ENCODE assay signal across 8 cellular contexts in the genomic region with DNA sequence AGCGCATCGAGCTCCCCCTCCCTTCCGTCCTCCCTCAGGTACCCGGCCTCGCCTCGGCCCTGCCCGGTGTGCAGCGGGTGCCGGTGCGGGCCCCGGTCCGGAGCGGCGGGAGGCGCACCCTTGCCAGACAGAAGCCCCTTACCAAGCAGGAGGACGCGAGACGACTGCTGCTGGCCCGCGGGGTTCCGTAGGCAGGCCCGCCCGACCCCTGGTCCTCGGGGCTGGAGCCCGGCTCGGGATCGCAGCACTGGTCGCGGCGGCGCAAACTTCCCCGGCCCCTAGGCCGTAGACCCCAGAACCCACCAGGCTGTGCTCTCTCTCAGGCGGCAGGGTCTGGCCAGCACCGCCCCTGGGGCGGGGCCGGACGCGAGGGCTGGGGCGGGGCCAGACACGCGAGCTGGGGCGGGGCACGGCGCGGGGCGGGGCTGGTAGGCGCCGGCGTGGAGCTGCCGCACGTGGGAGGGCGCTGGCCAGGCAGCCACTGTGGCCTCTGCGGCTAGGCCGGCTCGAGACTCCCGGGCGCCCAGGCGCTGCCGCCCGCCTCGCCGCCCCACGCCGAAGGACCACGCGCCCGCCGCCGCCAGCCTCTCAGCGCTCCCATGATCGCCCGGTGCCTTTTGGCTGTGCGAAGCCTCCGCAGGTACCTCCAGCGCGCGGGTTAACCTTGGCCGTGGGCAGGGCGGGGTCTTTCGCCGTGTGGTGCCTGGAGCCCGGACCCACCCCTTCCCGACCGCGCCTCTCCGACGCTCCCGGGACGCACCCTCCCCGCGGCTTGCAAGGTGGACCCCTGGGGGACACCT. TPM values are rescaled to one million over a fixed set of nuclear protein-coding genes. Genes with fewer than 3 reads are reported as not detected.
DNase-seq lines count a peak whose midpoint lies in the region; ATAC-seq and TF ChIP-seq lines count a peak whose summit lies in the region.

TSS of gene NLN (plus strand) at position 431 of the 800 bp plus-strand sequence. CDS start at position 600, 169 bp downstream.
A gene with protein sequence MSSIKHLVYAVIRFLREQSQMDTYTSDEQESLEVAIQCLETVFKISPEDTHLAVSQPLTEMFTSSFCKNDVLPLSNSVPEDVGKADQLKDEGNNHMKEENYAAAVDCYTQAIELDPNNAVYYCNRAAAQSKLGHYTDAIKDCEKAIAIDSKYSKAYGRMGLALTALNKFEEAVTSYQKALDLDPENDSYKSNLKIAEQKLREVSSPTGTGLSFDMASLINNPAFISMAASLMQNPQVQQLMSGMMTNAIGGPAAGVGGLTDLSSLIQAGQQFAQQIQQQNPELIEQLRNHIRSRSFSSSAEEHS (minus strand): TSS at position 335 of the 800 bp plus-strand sequence. CDS start 1,302 bp downstream, outside the sequence.

- intact Hi-C loops in testis (cut with DNase I; ENCODE audit: low total_unique reads) = no loop called here

- H2AFZ ChIP-seq in osteoblast (ENCODE audit: low read length) = peak within 1 kb of the TSS; percentile 92

- peak; percentile 86 for ATAC-seq in GM21825 (IDR thresholded peaks at IDR 0.05; ENCODE audit: unreplicated experiment)

- peak within 1 kb of the TSS; percentile 94 for H3K4me3 ChIP-seq in osteoblast (ENCODE audit: insufficient read depth, low read length)
- H3K4me3 ChIP-seq in testis = peak within 1 kb of the TSS; percentile 91 to 96

- TF ChIP-seq POLR2A in testis (IDR thresholded peaks at IDR 0.05) = no peak

- 0 to 5% methylated on average over 4 to 42 of the region's 92 CpGs for WGBS in testis, 2 donors

- H3K27ac ChIP-seq in osteoblast (ENCODE audit: low read depth, low read length) = peak within 1 kb of the TSS; percentile 55
- peak within 1 kb of the TSS; percentile 66 to 80 for H3K27ac ChIP-seq in testis

- H3K4me2 ChIP-seq in osteoblast (ENCODE audit: insufficient read depth, low read length) = peak within 1 kb of the TSS; percentile 96

- H3K36me3 ChIP-seq in ES-I3 (ENCODE audit: insufficient read depth, low read length) = peaks cover 2% of the 10 kb centered on the region
- H3K36me3 ChIP-seq in osteoblast (ENCODE audit: insufficient read depth, low read length) = peaks cover 6% of the 10 kb centered on the region
- H3K36me3 ChIP-seq in testis (ENCODE audit: low read depth, missing control alignments) = no peaks in the 10 kb centered on the region

- no peak for TF ChIP-seq CTCF in osteoblast (IDR thresholded peaks at IDR 0.05; ENCODE audit: extremely low read depth, low read depth, low read length)
- TF ChIP-seq CTCF in testis (IDR thresholded peaks at IDR 0.05) = no peak

- no peaks in the 10 kb centered on the region for H4K20me1 ChIP-seq in osteoblast (ENCODE audit: insufficient read depth, low read length)

- H3K27me3 ChIP-seq in osteoblast (ENCODE audit: insufficient read depth, low read length) (no peaks in the 10 kb centered on the region), testis (no peaks in the 10 kb centered on the region)

- H3K4me1 ChIP-seq in ES-I3 (ENCODE audit: insufficient read depth, low read length) = peaks cover 7% of the 10 kb centered on the region
- peaks cover 12% of the 10 kb centered on the region for H3K4me1 ChIP-seq in osteoblast (ENCODE audit: insufficient read depth, low read length)
- no peaks in the 10 kb centered on the region for H3K4me1 ChIP-seq in testis

- no peaks in the 10 kb centered on the region for H3K9me3 ChIP-seq in ES-I3 (ENCODE audit: control insufficient read depth, insufficient read depth, low read length)
- H3K9me3 ChIP-seq in osteoblast (ENCODE audit: low read depth, low read length) = no peaks in the 10 kb centered on the region
- no peaks in the 10 kb centered on the region for H3K9me3 ChIP-seq in testis

- peaks cover 66% of the 10 kb centered on the region for H3K79me2 ChIP-seq in osteoblast (ENCODE audit: insufficient read depth, low read length)

- H3K9ac ChIP-seq in ES-I3 (ENCODE audit: low read depth, low read length) = peak within 1 kb of the TSS; percentile 91

- DNase-seq in Kasumi-1 (lab: John Stamatoyannopoulos, UW) (peak; percentile 57 to 65), SK-N-DZ (ENCODE audit: low spot score) (peak; percentile 85), glomerular endothelial cell (ENCODE audit: extremely low read depth, low read depth, low spot score) (no peak), osteoblast (ENCODE audit: insufficient read length, low spot score, missing footprints) (peak; percentile 97), testis (peak; percentile 90)
- peak; percentile 85 for DNase-seq in activated naive CD4-positive, alpha-beta T cell treated with anti-CD3 and anti-CD28 coated beads, Interleukin-2, amount 50 U/mL, for 16 hours

RNA-seq across cellular contexts. Expression of gene NLN, which starts in this region (rescaled TPM):
- polyA plus RNA-seq in SK-N-DZ (2014; cell fraction: cytosol; rRNA removed) = 34.2 and 39.1 TPM in 2 replicates
- polyA plus RNA-seq in SK-N-DZ (2014; cell fraction: nucleus; rRNA removed) = 21.7 TPM in 2 replicates
- total RNA-seq in glomerular endothelial cell (18.0 and 26.9 TPM in 2 replicates), osteoblast (32.4 and 35.5 TPM in 2 replicates), testis (10 to 100 TPM in 1 of 2 donors, 1 to 10 TPM in 1; 8.1 to 10.1 TPM)
- 6.4 TPM for polyA plus RNA-seq in testis (ENCODE audit: insufficient read depth, low read depth, low replicate concordance)

RNA-seq across cellular contexts. Expression of the second gene that starts in this region (rescaled TPM):
- polyA plus RNA-seq in SK-N-DZ (2014; cell fraction: cytosol; rRNA removed) = 7.7 and 8.0 TPM in 2 replicates
- polyA plus RNA-seq in SK-N-DZ (2014; cell fraction: nucleus; rRNA removed) = 5.3 and 5.5 TPM in 2 replicates
- 9.0 and 12.7 TPM in 2 replicates for total RNA-seq in glomerular endothelial cell
- 20.6 and 21.4 TPM in 2 replicates for total RNA-seq in osteoblast
- 1 to 10 TPM; 3.8 to 4.5 TPM for total RNA-seq in testis
- polyA plus RNA-seq in testis (ENCODE audit: insufficient read depth, low read depth, low replicate concordance) = 2.3 TPM
